8 cellular contexts compared by ENCODE assay signal in the genomic region with DNA sequence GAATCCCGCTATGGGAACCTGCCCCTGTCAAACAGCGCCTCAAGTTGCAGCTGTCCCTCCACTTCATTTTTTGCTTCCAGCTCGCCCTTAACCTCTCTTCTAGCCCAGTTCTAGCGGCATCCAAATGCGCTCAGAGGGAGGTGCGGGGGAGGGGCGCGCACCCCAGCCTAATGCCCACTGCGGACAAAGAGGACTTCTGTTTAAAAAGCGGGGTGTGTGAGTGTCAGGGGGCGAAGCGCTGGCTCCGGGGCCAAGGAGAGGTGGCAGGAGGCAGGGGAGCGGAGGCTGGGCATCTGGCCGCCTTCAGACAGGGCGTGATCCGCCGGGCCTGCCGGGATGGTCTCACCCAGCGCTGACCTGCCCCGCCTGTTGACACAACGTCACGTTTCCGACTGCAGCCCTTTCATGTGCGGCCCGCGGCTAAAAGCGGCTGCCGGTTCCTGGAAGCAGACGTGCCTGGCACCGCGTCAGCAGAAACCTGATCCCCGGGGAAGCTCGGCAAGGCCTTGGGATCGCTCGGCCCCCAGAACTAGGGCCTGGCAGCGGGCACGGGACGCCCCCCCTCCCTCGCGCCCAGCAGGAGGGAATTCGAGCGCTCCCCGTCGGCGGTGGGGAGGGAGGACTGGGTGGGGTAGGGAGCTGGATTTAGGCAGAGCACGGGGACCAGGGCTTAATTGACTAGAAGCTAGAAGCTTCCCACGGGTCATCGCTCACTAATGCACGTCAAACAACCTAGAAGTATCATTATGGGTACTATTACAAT. TPM values are rescaled to one million over a fixed set of nuclear protein-coding genes. Genes with fewer than 3 reads are reported as not detected.
DNase-seq lines count a peak whose midpoint lies in the region; ATAC-seq and TF ChIP-seq lines count a peak whose summit lies in the region.

No MANE protein-coding gene starts in this region.

- peaks cover 7% of the 10 kb centered on the region; the same call in 1 of the 2 replicates for H4K20me1 ChIP-seq in OCI-LY3 (ENCODE audit: insufficient read depth, low read length)

- peaks cover 55% of the 10 kb centered on the region for H3K4me1 ChIP-seq in OCI-LY3 (ENCODE audit: low read length)
- H3K4me1 ChIP-seq in esophagus muscularis mucosa = peaks cover 66 to 77% (median 75%) of the 10 kb centered on the region in 4 donors

- peaks cover 63% of the 10 kb centered on the region for H3K4me1 Mint-ChIP-seq in activated T-cell treated with anti-CD3 and anti-CD28 coated beads, Interleukin-2, amount 50 U/mL, for 72 hours (ENCODE audit: low read depth)
- peaks cover 76% of the 10 kb centered on the region for H3K4me1 Mint-ChIP-seq in stimulated activated memory B cell treated with anti-CD40 and anti-IgM and Interleukin-4, amounts not matched to agents 10 μg/mL and 1 μg/mL and 100 μg/mL, for 72 hours

- H2AFZ ChIP-seq in OCI-LY3 (ENCODE audit: low read depth, low read length) = peak overlapping the region; percentile 80; the same call in 1 of the 2 replicates

- no peaks in the 10 kb centered on the region for H3K9me3 Mint-ChIP-seq in activated T-cell treated with anti-CD3 and anti-CD28 coated beads, Interleukin-2, amount 50 U/mL, for 72 hours
- H3K9me3 Mint-ChIP-seq in stimulated activated memory B cell treated with anti-CD40 and anti-IgM and Interleukin-4, amounts not matched to agents 10 μg/mL and 1 μg/mL and 100 μg/mL, for 72 hours = no peaks in the 10 kb centered on the region

- H3K36me3 ChIP-seq in OCI-LY3 (replicated peaks; ENCODE audit: low read depth, low read length) (peaks cover 28% of the 10 kb centered on the region), esophagus muscularis mucosa (peaks cover 0 to 16% (median 9%) of the 10 kb centered on the region in 4 donors)

- no peak for TF ChIP-seq CTCF in GM20000 (IDR thresholded peaks at IDR 0.05; ENCODE audit: extremely low read depth, missing control alignments)
- TF ChIP-seq CTCF in HL-60 (IDR thresholded peaks at IDR 0.05; ENCODE audit: insufficient read depth, low read length) = no peak
- 0 out of 2 replicates have a peak, but pooled peaks have one; percentile 2 for TF ChIP-seq CTCF in OCI-LY3 (IDR thresholded peaks at IDR 0.05; ENCODE audit: low read depth, low read length)
- no peak for TF ChIP-seq CTCF in esophagus muscularis mucosa (IDR thresholded peaks at IDR 0.05)

- intact Hi-C loops in esophagus muscularis mucosa (cut with DNase I) = loop anchor here (5.0 to 10.0 kb wide), 2 partner anchors 41 to 482 kb away; no protein-coding TSS in a partner anchor

- H3K27ac Mint-ChIP-seq in activated T-cell treated with anti-CD3 and anti-CD28 coated beads, Interleukin-2, amount 50 U/mL, for 72 hours = peak overlapping the region; percentile 82
- H3K27ac Mint-ChIP-seq in stimulated activated memory B cell treated with anti-CD40 and anti-IgM and Interleukin-4, amounts not matched to agents 10 μg/mL and 1 μg/mL and 100 μg/mL, for 72 hours = peak overlapping the region; percentile 93

- H3K27me3 ChIP-seq in HL-60 (ENCODE audit: insufficient read depth, poor library complexity, severe bottlenecking) = no peaks in the 10 kb centered on the region
- peaks cover 48% of the 10 kb centered on the region for H3K27me3 ChIP-seq in OCI-LY3 (ENCODE audit: low read depth, low read length)
- no peaks in the 10 kb centered on the region for H3K27me3 ChIP-seq in esophagus muscularis mucosa

- TF ChIP-seq EP300 in esophagus muscularis mucosa (IDR thresholded peaks at IDR 0.05) = peak; percentile 98

- no peaks in the 10 kb centered on the region for H3K79me2 ChIP-seq in OCI-LY3 (ENCODE audit: low read length)

- TF ChIP-seq POLR2A in esophagus muscularis mucosa (IDR thresholded peaks at IDR 0.05; ENCODE audit: low read depth) = no peak

- ATAC-seq in activated T-cell treated with anti-CD3 and anti-CD28 coated beads, Interleukin-2, amount 50 U/mL, for 72 hours (replicated peaks in 1 of 2) = peak; percentile 74 to 76
- peak; percentile 74 for ATAC-seq in stimulated activated memory B cell treated with anti-CD40 and anti-IgM and Interleukin-4, amounts not matched to agents 10 μg/mL and 1 μg/mL and 100 μg/mL, for 72 hours

- peak overlapping the region; percentile 97 for H3K4me2 ChIP-seq in OCI-LY3 (ENCODE audit: low read length)

- no peaks in the 10 kb centered on the region for H3K27me3 Mint-ChIP-seq in activated T-cell treated with anti-CD3 and anti-CD28 coated beads, Interleukin-2, amount 50 U/mL, for 72 hours (ENCODE audit: low read depth)
- no peaks in the 10 kb centered on the region for H3K27me3 Mint-ChIP-seq in stimulated activated memory B cell treated with anti-CD40 and anti-IgM and Interleukin-4, amounts not matched to agents 10 μg/mL and 1 μg/mL and 100 μg/mL, for 72 hours

- 1% methylated on average over 11 of the region's 50 CpGs for WGBS in esophagus muscularis mucosa

- H3K9me3 ChIP-seq in OCI-LY3 (ENCODE audit: insufficient read depth, low read length) = no peaks in the 10 kb centered on the region
- H3K9me3 ChIP-seq in esophagus muscularis mucosa = no peaks in the 10 kb centered on the region

- H3K27ac ChIP-seq in HL-60 (replicated peaks) = no peak overlapping the region
- peak overlapping the region; percentile 30 for H3K27ac ChIP-seq in OCI-LY3 (ENCODE audit: low read length)
- peak overlapping the region; percentile 95 to 99 (median 97) for H3K27ac ChIP-seq in esophagus muscularis mucosa (replicated peaks in 1 of 4)

- H3K4me3 Mint-ChIP-seq in activated T-cell treated with anti-CD3 and anti-CD28 coated beads, Interleukin-2, amount 50 U/mL, for 72 hours = peak overlapping the region; percentile 75 to 95
- H3K4me3 Mint-ChIP-seq in stimulated activated memory B cell treated with anti-CD40 and anti-IgM and Interleukin-4, amounts not matched to agents 10 μg/mL and 1 μg/mL and 100 μg/mL, for 72 hours = peak overlapping the region; percentile 83

- DNase-seq in Caki2 (ENCODE audit: low read depth) = peak; percentile 98
- peak; percentile 73 for DNase-seq in GM20000 (ENCODE audit: low spot score)
- DNase-seq in HL-60 (ENCODE audit: low read depth in 1 of 2, low spot score in 1 of 2) = peak in 1 of 2 experiments; percentile 57
- peak; percentile 80 to 86 for DNase-seq in activated T-cell treated with anti-CD3 and anti-CD28 coated beads, Interleukin-2, amount 50 U/mL, for 72 hours
- DNase-seq in esophagus muscularis mucosa (ENCODE audit: extremely low spot score) = peak; percentile 99
- DNase-seq in myocyte (ENCODE audit: low read depth) = peak; percentile 99

- H3K4me3 ChIP-seq in HL-60 (replicated peaks; ENCODE audit: insufficient read depth, low read length) = peak overlapping the region; percentile 55
- peak overlapping the region; percentile 79 for H3K4me3 ChIP-seq in OCI-LY3 (ENCODE audit: low read length)
- H3K4me3 ChIP-seq in esophagus muscularis mucosa = peak overlapping the region; percentile 49 to 59 (median 54)

- H3K36me3 Mint-ChIP-seq in activated T-cell treated with anti-CD3 and anti-CD28 coated beads, Interleukin-2, amount 50 U/mL, for 72 hours (ENCODE audit: insufficient read depth in 2 of 2) = peaks cover 28 to 30% of the 10 kb centered on the region in 2 donors
- peaks cover 42% of the 10 kb centered on the region for H3K36me3 Mint-ChIP-seq in stimulated activated memory B cell treated with anti-CD40 and anti-IgM and Interleukin-4, amounts not matched to agents 10 μg/mL and 1 μg/mL and 100 μg/mL, for 72 hours

- in situ Hi-C loops in Caki2 (cut with HindIII; ENCODE audit: low pct_unique_long_range_greater_than_20kb, low sequenced_read_pairs) = no loop called here

- peak overlapping the region; percentile 59 for H3K9ac ChIP-seq in OCI-LY3 (ENCODE audit: low read length)

RNA-seq across cellular contexts. Expression of a gene that starts 7.6 kb away (rescaled TPM):
- total RNA-seq in Caki2 (2014; rRNA removed; shearing (Covaris generic); ENCODE audit: low replicate concordance) = 35.3 and 49.9 TPM in 2 replicates
- 100 to 1,000 TPM; 303 to 440 TPM for total RNA-seq in activated T-cell treated with anti-CD3 and anti-CD28 coated beads, Interleukin-2, amount 50 U/mL, for 72 hours
- total RNA-seq in esophagus muscularis mucosa (100 to 1,000 TPM in 1 of 4 donors, 10 to 100 TPM in 2, 1 to 10 TPM in 1; 8.3 to 170 (median 19.4) TPM), myocyte (36.5 and 80.1 TPM in 2 replicates)
- polyA plus RNA-seq in myocyte (2012) = 159 TPM
